9 cellular contexts compared by ENCODE assay signal in the genomic region with DNA sequence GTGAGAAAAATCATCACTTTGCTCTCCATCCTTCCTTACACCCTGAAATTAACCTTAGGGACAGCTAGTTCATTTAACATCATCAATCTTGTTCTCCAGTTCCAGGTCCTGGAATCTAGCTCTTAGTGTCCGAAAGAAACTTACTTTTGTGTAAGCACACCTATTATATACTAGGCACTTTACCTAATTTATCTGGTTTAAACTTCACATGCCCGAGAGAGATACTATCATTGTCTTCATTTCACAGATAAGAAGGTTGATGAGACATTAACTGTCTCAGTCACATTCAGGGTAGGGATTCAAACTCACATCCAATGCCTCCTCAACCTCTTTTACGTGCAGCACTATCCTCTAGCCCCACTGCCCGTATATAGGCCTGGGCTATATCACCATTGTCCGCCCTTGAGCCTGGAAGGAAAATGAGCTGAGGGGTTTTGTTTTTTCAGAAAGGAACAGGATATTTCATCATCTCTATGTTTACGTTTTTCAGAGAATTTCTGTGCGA. TPM values are rescaled to one million over a fixed set of nuclear protein-coding genes. Genes with fewer than 3 reads are reported as not detected.
DNase-seq lines count a peak whose midpoint lies in the region; ATAC-seq lines count a peak whose summit lies in the region.
"Had no signal": no experiment of that assay in that cellular context is flagged by ENCODE, and none has a peak within 500 bp of the region (broad histone marks: within the 10 kb centered on the region; RNA-seq: fewer than 3 reads in every experiment).

No MANE protein-coding gene starts in this region.

- ATAC-seq in HG02678 (IDR thresholded peaks at IDR 0.05; ENCODE audit: unreplicated experiment) (peak; percentile 17), HG02870 (IDR thresholded peaks at IDR 0.05; ENCODE audit: unreplicated experiment) (no peak), HG03469 (IDR thresholded peaks at IDR 0.05; ENCODE audit: unreplicated experiment) (no peak)

- peaks cover 24% of the 10 kb centered on the region for H3K4me1 ChIP-seq in BLaER1

- peak overlapping the region; percentile 93 for H3K4me2 ChIP-seq in BLaER1

- H3K27me3 ChIP-seq in BLaER1, result no peaks in the 10 kb centered on the region

- peak overlapping the region; percentile 96 for H3K4me3 Mint-ChIP-seq in activated naive CD8-positive, alpha-beta T cell
- H3K4me3 Mint-ChIP-seq in immature natural killer cell, result peak overlapping the region; percentile 94 to 99 (median 97)

- no peaks in the 10 kb centered on the region for H3K36me3 Mint-ChIP-seq in activated naive CD8-positive, alpha-beta T cell
- H3K36me3 Mint-ChIP-seq in immature natural killer cell, result no peaks in the 10 kb centered on the region

- no peaks in the 10 kb centered on the region for H3K9me3 ChIP-seq in BLaER1

- no peak for DNase-seq in immature natural killer cell
- DNase-seq in activated CD4-positive, alpha-beta T cell treated with anti-CD3 and anti-CD28 coated beads for 4 hours, result no peak

- peaks cover 40% of the 10 kb centered on the region for H3K4me1 Mint-ChIP-seq in activated naive CD8-positive, alpha-beta T cell (ENCODE audit: low read depth)
- H3K4me1 Mint-ChIP-seq in immature natural killer cell, result peaks cover 34 to 45% of the 10 kb centered on the region in 2 donors

- peak overlapping the region; percentile 95 for H3K27ac Mint-ChIP-seq in activated naive CD8-positive, alpha-beta T cell
- H3K27ac Mint-ChIP-seq in immature natural killer cell, result peak overlapping the region; percentile 95 to 99 (median 98)

- H3K27me3 Mint-ChIP-seq in activated naive CD8-positive, alpha-beta T cell, result no peaks in the 10 kb centered on the region
- peaks cover 12 to 14% (median 14%) of the 10 kb centered on the region in 3 donors for H3K27me3 Mint-ChIP-seq in immature natural killer cell (ENCODE audit: low read depth in 3 of 3)

- H3K27ac ChIP-seq in BLaER1, result peak overlapping the region; percentile 91
- peak overlapping the region; percentile 49 for H3K27ac ChIP-seq in temporal lobe (ENCODE audit: low read depth, low read length)

- peak overlapping the region; percentile 93 for H3K9ac ChIP-seq in BLaER1

- peaks cover 31% of the 10 kb centered on the region for H4K20me1 ChIP-seq in BLaER1

- no peaks in the 10 kb centered on the region for H3K9me3 Mint-ChIP-seq in activated naive CD8-positive, alpha-beta T cell (ENCODE audit: low read depth)
- H3K9me3 Mint-ChIP-seq in immature natural killer cell, result no peaks in the 10 kb centered on the region

- H3K4me3 ChIP-seq in BLaER1, result peak overlapping the region; percentile 90

- H3K36me3 ChIP-seq in BLaER1, result 0 out of 2 replicates have a peak, but pooled peaks cover 4% of the 10 kb centered on the region

RNA-seq across cellular contexts. Expression of gene AP2B1, which starts 0.5 kb away (rescaled TPM):
- polyA plus RNA-seq in immature natural killer cell, result 10 to 100 TPM; 43.7 to 79.9 (median 51.4) TPM
- 216 TPM for total RNA-seq in temporal lobe

RNA-seq across cellular contexts. Expression of gene PEX12, which starts 8.2 kb away (rescaled TPM):
- 1 to 10 TPM in 2 of 3 donors, not detected in 1; 1.7 to 2.0 TPM for polyA plus RNA-seq in immature natural killer cell
- total RNA-seq in temporal lobe, result 4.4 TPM

RNA-seq across cellular contexts. Expression of gene SLFN14, which starts 26.0 kb away (rescaled TPM):
- under 1 TPM in 2 of 3 donors, not detected in 1; 0.10 to 0.50 TPM for polyA plus RNA-seq in immature natural killer cell
- 0.25 TPM for total RNA-seq in temporal lobe
- total RNA-seq: myocyte had no signal

RNA-seq across cellular contexts. Expression of gene SLFN12L, which starts 49.1 kb away (rescaled TPM):
- 10 to 100 TPM; 14.8 to 28.8 (median 27.4) TPM for polyA plus RNA-seq in immature natural killer cell
- under 0.01 TPM for total RNA-seq in temporal lobe
- total RNA-seq: myocyte had no signal
